ENCODE assay signal across 17 cellular contexts in genomic region chr1:80640978-80641377, GRCh38.
DNase-seq lines count a peak whose midpoint lies in the region; ATAC-seq and TF ChIP-seq lines count a peak whose summit lies in the region.
"Had no signal": no experiment of that assay in that cellular context is flagged by ENCODE, and none has a peak within 500 bp of the region (broad histone marks: within the 10 kb centered on the region; RNA-seq: fewer than 3 reads in every experiment).

No MANE protein-coding gene starts in this region.

- no peak overlapping the region for H3K27ac Mint-ChIP-seq in activated CD4-positive, alpha-beta T cell treated with anti-CD3 and anti-CD28 coated beads, Interleukin-2, amount 10 ng/mL, durations not matched to agents 24 days and 14 days

- H3K9me3 ChIP-seq in lower lobe of right lung: no peaks in the 10 kb centered on the region

- TF ChIP-seq CTCF in lower lobe of right lung (IDR thresholded peaks at IDR 0.05): no peak

- peak; percentile 40 for DNase-seq in NOMO-1 treated with dmso at 0.1 percent for 144 hours (lab: John Stamatoyannopoulos, UW; ENCODE audit: unreplicated experiment)
- DNase-seq in hypothalamus (lab: John Stamatoyannopoulos, UW): no peak
- DNase-seq in T-helper 9 cell: no peak
- no peak for DNase-seq in activated CD4-positive, alpha-beta T cell treated with anti-CD3 and anti-CD28 coated beads, Interleukin-2, amount 10 ng/mL, durations not matched to agents 24 days and 14 days
- DNase-seq in lower lobe of right lung: no peak
- DNase-seq: activated naive CD4-positive, alpha-beta T cell; central memory CD4-positive, alpha-beta T cell; EL; MM.1S; NCI-H345; occipital lobe; stimulated activated CD8-positive, alpha-beta memory T cell treated with anti-CD3 and anti-CD28 coated beads, Interleukin-4, amount 100 ng/mL, for 48 hours had no signal

- H3K4me1 Mint-ChIP-seq in activated CD4-positive, alpha-beta T cell treated with anti-CD3 and anti-CD28 coated beads, Interleukin-2, amount 10 ng/mL, durations not matched to agents 24 days and 14 days: no peaks in the 10 kb centered on the region

- no peak overlapping the region for H3K4me3 ChIP-seq in lower lobe of right lung
- H3K4me3 ChIP-seq: lung had no signal

- no peaks in the 10 kb centered on the region for H3K36me3 Mint-ChIP-seq in activated CD4-positive, alpha-beta T cell treated with anti-CD3 and anti-CD28 coated beads, Interleukin-2, amount 10 ng/mL, durations not matched to agents 24 days and 14 days (ENCODE audit: low read depth)

- no peaks in the 10 kb centered on the region for H3K9me3 Mint-ChIP-seq in activated CD4-positive, alpha-beta T cell treated with anti-CD3 and anti-CD28 coated beads, Interleukin-2, amount 10 ng/mL, durations not matched to agents 24 days and 14 days

- H3K4me1 ChIP-seq in lower lobe of right lung: no peaks in the 10 kb centered on the region

- H3K4me3 Mint-ChIP-seq in activated CD4-positive, alpha-beta T cell treated with anti-CD3 and anti-CD28 coated beads, Interleukin-2, amount 10 ng/mL, durations not matched to agents 24 days and 14 days: no peak overlapping the region

- H3K27me3 ChIP-seq in lower lobe of right lung (ENCODE audit: low read depth): no peaks in the 10 kb centered on the region

- no peaks in the 10 kb centered on the region for H3K27me3 Mint-ChIP-seq in activated CD4-positive, alpha-beta T cell treated with anti-CD3 and anti-CD28 coated beads, Interleukin-2, amount 10 ng/mL, durations not matched to agents 24 days and 14 days

- intact Hi-C loops in activated CD4-positive, alpha-beta T cell treated with anti-CD3 and anti-CD28 coated beads, Interleukin-2, amount 10 ng/mL, durations not matched to agents 24 days and 14 days (cut with micrococcal nuclease): no loop called here
- intact Hi-C loops in lower lobe of right lung (cut with DNase I): no loop called here

- H3K36me3 ChIP-seq in lower lobe of right lung: no peaks in the 10 kb centered on the region

- ATAC-seq in GM18517 (IDR thresholded peaks at IDR 0.05; ENCODE audit: unreplicated experiment) (peak; percentile 47), GM21423 (IDR thresholded peaks at IDR 0.05; ENCODE audit: unreplicated experiment) (peak; percentile 39), HG03060 (IDR thresholded peaks at IDR 0.05; ENCODE audit: low read depth, unreplicated experiment) (peak; percentile 51), lower lobe of right lung (no peak)

- H3K27ac ChIP-seq in lower lobe of right lung: no peak overlapping the region
- H3K27ac ChIP-seq: HL-60 had no signal

Comparison
In these comparisons a context has a peak if more than half of its experiments do, and no peak if none do; other contexts are left out.
1. ATAC-seq: peak in GM18517 (single experiment), GM21423 (single experiment) and HG03060 (single experiment); none in lower lobe of right lung (0 of 2).